ENCODE assay signal across 8 cellular contexts in the genomic region with DNA sequence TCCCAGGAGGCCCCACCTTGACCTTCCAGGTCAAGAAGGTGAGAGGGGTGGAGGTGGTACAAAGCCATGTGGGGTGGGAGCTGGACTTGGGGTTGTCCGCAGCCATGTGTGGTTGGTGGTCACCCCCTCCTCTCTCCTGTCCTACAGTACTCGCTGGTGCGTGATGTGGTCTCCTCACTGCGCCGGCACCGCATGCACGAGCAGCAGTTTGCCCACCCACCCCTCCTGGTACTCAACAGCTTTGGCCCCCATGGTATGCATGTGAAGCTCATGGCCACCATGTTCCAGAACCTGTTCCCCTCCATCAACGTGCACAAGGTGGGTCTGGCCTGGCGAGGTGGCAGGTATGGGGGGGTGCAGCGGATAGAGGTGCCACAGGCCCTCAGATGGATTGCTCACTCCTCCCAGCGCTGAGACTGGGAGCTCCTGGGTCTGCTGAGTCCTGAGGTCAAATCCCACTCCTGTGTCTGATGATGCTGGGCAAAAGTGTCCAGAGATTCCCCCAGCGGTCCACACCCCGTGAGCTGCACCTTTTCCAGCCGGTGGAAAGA. TPM values are rescaled to one million over a fixed set of nuclear protein-coding genes. Genes with fewer than 3 reads are reported as not detected.
A peak's percentile ranks its signal among the peaks of the same experiment; 100 is the strongest.
DNase-seq lines count a peak whose midpoint lies in the region; ATAC-seq and TF ChIP-seq lines count a peak whose summit lies in the region.
"Had no signal": no experiment of that assay in that cellular context is flagged by ENCODE, and none has a peak within 500 bp of the region (broad histone marks: within the 10 kb centered on the region; RNA-seq: fewer than 3 reads in every experiment).

No MANE protein-coding gene starts in this region.

- peaks cover 17 to 42% (median 28%) of the 10 kb centered on the region in 3 donors for H3K27me3 Mint-ChIP-seq in immature natural killer cell (ENCODE audit: low read depth in 3 of 3)

- peaks cover 24% of the 10 kb centered on the region for H3K4me1 ChIP-seq in DND-41 (ENCODE audit: insufficient read depth, low read length)

- H3K4me3 Mint-ChIP-seq in immature natural killer cell = peak overlapping the region in 4 of 5 donors; percentile 21 to 83 (median 60)

- H3K9me3 ChIP-seq in DND-41 (ENCODE audit: insufficient read depth, low read length, severe bottlenecking) = no peaks in the 10 kb centered on the region
- H3K9me3 ChIP-seq: SJCRH30 had no signal

- H3K4me3 ChIP-seq in DND-41 (ENCODE audit: low read depth in 1 of 2, low read length in 2 of 2) (peak overlapping the region in 1 of 2 experiments; percentile 92; a peak in 3 of 4 replicates), NB4 (ENCODE audit: low read depth, low read length) (peak overlapping the region; percentile 71)

- no peak overlapping the region for H2AFZ ChIP-seq in DND-41 (ENCODE audit: low read depth, low read length)

- H3K4me2 ChIP-seq in DND-41 (ENCODE audit: insufficient read depth, low read length) = peak overlapping the region; percentile 69

- H3K27ac ChIP-seq in DND-41 (ENCODE audit: low read length) = no peak overlapping the region
- H3K27ac ChIP-seq: SJCRH30 had no signal

- no peaks in the 10 kb centered on the region for H3K27me3 ChIP-seq in DND-41 (ENCODE audit: insufficient read depth, low read length, poor library complexity)
- H3K27me3 ChIP-seq: SJCRH30 had no signal

- no peak for TF ChIP-seq POLR2A in NB4 (IDR thresholded peaks at IDR 0.05; ENCODE audit: extremely low read depth, insufficient read length)

- peaks cover 3 to 19% (median 6%) of the 10 kb centered on the region in 3 donors for H3K36me3 Mint-ChIP-seq in immature natural killer cell

- TF ChIP-seq CTCF in DND-41 (IDR thresholded peaks at IDR 0.05; ENCODE audit: borderline replicate concordance, extremely low read depth, low read length, poor library complexity, severe bottlenecking) (no peak), NB4 (IDR thresholded peaks at IDR 0.05; ENCODE audit: low read depth, low read length) (no peak)

- peaks cover 37% of the 10 kb centered on the region for H3K79me2 ChIP-seq in DND-41 (ENCODE audit: insufficient read depth, low read length)

- H3K9ac ChIP-seq in DND-41 (ENCODE audit: low read depth, low read length) = peak overlapping the region; percentile 86

- DNase-seq in DND-41 (no peak), NB4 (ENCODE audit: low read depth) (peak; percentile 24), immature natural killer cell (no peak), cerebellar cortex (ENCODE audit: low spot score) (no peak), 8988T (no peak)
- DNase-seq: left ventricle myocardium superior, SJCRH30 had no signal

- H3K4me1 Mint-ChIP-seq in immature natural killer cell = peaks cover 68 to 72% of the 10 kb centered on the region in 2 donors

- peaks cover 51% of the 10 kb centered on the region for H3K36me3 ChIP-seq in DND-41 (ENCODE audit: insufficient read depth, low read length)

- ATAC-seq in DND-41 (ENCODE audit: insufficient read depth, low read depth) (no peak), GM18511 (IDR thresholded peaks at IDR 0.05; ENCODE audit: unreplicated experiment) (no peak)
- ATAC-seq: left ventricle myocardium superior had no signal

- H3K27ac Mint-ChIP-seq in immature natural killer cell = peak overlapping the region; percentile 40 to 100 (median 69)

- H3K9me3 Mint-ChIP-seq in immature natural killer cell = no peaks in the 10 kb centered on the region

- peaks cover 52% of the 10 kb centered on the region for H4K20me1 ChIP-seq in DND-41 (ENCODE audit: insufficient read depth, low read length)

RNA-seq across cellular contexts. Expression of a gene that starts 1.7 kb away (rescaled TPM):
- 10 to 100 TPM; 12.1 to 44.8 (median 18.4) TPM for polyA plus RNA-seq in immature natural killer cell

RNA-seq across cellular contexts. Expression of a gene that starts 3.6 kb away (rescaled TPM):
- polyA plus RNA-seq in immature natural killer cell = 10 to 100 TPM in 1 of 3 donors, 1 to 10 TPM in 2; 2.6 to 26.7 (median 6.9) TPM

RNA-seq across cellular contexts. Expression of a gene that starts 5.4 kb away (rescaled TPM):
- polyA plus RNA-seq in immature natural killer cell = 1 to 10 TPM in 2 of 3 donors, under 1 TPM in 1; 0.53 to 1.9 (median 1.2) TPM

RNA-seq across cellular contexts. Expression of a gene that starts 11.8 kb away (rescaled TPM):
- 100 to 1,000 TPM; 334 to 509 (median 485) TPM for polyA plus RNA-seq in immature natural killer cell

RNA-seq across cellular contexts. Expression of a gene that starts 21.8 kb away (rescaled TPM):
- polyA plus RNA-seq in immature natural killer cell = 10 to 100 TPM; 39.4 to 78.4 (median 44.2) TPM
